ENCODE assay signal across 14 cellular contexts in the genomic region with DNA sequence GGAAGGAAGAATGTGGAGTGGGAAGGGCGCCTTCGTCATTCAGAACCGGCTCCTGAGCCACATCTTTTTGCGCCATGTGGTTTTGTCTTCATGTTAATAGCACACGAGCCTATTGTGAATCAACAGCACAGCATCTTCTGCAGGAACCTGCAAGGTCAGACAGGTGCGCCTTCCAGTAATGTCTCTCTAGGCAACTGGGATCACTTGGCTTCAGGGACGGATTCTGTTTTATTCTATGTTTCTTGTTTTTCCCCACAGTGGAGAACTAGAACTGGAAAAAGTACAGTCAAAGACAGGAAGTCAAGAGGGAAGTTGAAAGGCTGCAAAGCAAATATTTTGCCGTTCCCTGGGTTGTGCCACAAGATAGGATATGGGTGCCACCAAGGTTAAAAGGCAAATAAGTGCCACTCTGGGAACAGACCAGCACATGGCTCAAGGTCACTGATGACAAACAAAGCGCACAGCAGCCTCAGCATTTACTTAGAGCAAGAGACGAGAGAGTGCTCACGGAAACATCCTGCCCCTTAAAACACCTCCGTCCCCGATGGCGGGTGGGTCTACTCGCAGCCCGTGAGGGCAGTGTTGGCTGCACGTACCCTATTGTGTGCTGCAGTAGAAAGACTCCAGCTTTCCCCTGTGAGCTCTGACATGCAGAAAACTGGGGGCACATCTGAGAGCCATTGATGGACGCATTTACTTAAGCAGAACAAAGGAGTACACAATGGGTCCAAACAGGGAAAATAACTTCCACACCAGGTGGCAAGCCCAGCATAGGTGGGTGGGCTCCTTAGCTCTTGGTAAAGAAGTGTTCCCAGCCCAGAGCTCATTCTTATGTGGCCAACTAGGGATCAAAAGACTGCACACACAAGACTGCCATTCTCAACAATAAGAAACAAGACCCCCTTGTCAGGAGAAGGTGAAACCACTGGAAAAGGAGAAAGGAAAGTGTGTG.
"Had no signal": no experiment of that assay in that cellular context is flagged by ENCODE, and none has a peak within 500 bp of the region (broad histone marks: within the 10 kb centered on the region; RNA-seq: fewer than 3 reads in every experiment).

No MANE protein-coding gene starts in this region.

- H3K27ac ChIP-seq: esophagus muscularis mucosa, uterus had no signal

- ATAC-seq: naive thymus-derived CD4-positive, alpha-beta T cell had no signal

- H3K4me1 Mint-ChIP-seq: activated naive CD4-positive, alpha-beta T cell treated with anti-CD3 and anti-CD28 coated beads, Interleukin-2, amount 50 U/mL, for 24 hours; central memory CD8-positive, alpha-beta T cell; immature natural killer cell; naive thymus-derived CD4-positive, alpha-beta T cell had no signal

- H3K4me3 ChIP-seq: esophagus muscularis mucosa, uterus had no signal

- H3K27me3 ChIP-seq: esophagus muscularis mucosa, uterus had no signal

- H3K4me1 ChIP-seq: uterus had no signal

- H3K36me3 Mint-ChIP-seq: activated naive CD4-positive, alpha-beta T cell treated with anti-CD3 and anti-CD28 coated beads, Interleukin-2, amount 50 U/mL, for 24 hours; immature natural killer cell; naive thymus-derived CD4-positive, alpha-beta T cell had no signal

- H3K9me3 Mint-ChIP-seq: activated naive CD4-positive, alpha-beta T cell treated with anti-CD3 and anti-CD28 coated beads, Interleukin-2, amount 50 U/mL, for 24 hours; central memory CD8-positive, alpha-beta T cell; T-helper 2 cell treated with Interferon-gamma antibody and Interleukin-4, amounts not matched to agents 5 μg/mL and 100 μg/mL, for 36 hours had no signal

- H3K36me3 ChIP-seq: esophagus muscularis mucosa, uterus had no signal

- H3K9me3 ChIP-seq: uterus had no signal

- DNase-seq: activated CD4-positive, alpha-beta T cell treated with anti-CD3 and anti-CD28 coated beads, Interleukin-2, amount 50 U/mL, for 4 hours; activated CD4-positive, CD25-positive, alpha-beta regulatory T cell treated with anti-CD3 and anti-CD28 coated beads, Interleukin-2, amount 50 U/mL, for 72 hours; activated T-cell treated with anti-CD3 and anti-CD28 coated beads, Interleukin-2, amount 50 U/mL, for 1 hour; hypothalamus; immature natural killer cell; mammary epithelial cell; naive thymus-derived CD4-positive, alpha-beta T cell; stimulated activated CD4-positive, alpha-beta T cell treated with anti-CD3 and anti-CD28 coated beads, Interleukin-12 subunit alpha, Interleukin-12 subunit beta, amount 100 ng/mL, for 4 hours; stimulated activated CD4-positive, alpha-beta T cell treated with anti-CD3 and anti-CD28 coated beads, Interleukin-4, amount 100 ng/mL, for 1 hour; uterus had no signal

- H3K27ac Mint-ChIP-seq: activated naive CD4-positive, alpha-beta T cell treated with anti-CD3 and anti-CD28 coated beads, Interleukin-2, amount 50 U/mL, for 24 hours; immature natural killer cell; naive thymus-derived CD4-positive, alpha-beta T cell; T-helper 2 cell treated with Interferon-gamma antibody and Interleukin-4, amounts not matched to agents 5 μg/mL and 100 μg/mL, for 36 hours had no signal

- H3K4me3 Mint-ChIP-seq: activated naive CD4-positive, alpha-beta T cell treated with anti-CD3 and anti-CD28 coated beads, Interleukin-2, amount 50 U/mL, for 24 hours; central memory CD8-positive, alpha-beta T cell; immature natural killer cell; naive thymus-derived CD4-positive, alpha-beta T cell; T-helper 2 cell treated with Interferon-gamma antibody and Interleukin-4, amounts not matched to agents 5 μg/mL and 100 μg/mL, for 36 hours had no signal
